8 cellular contexts compared by ENCODE assay signal in the genomic region with DNA sequence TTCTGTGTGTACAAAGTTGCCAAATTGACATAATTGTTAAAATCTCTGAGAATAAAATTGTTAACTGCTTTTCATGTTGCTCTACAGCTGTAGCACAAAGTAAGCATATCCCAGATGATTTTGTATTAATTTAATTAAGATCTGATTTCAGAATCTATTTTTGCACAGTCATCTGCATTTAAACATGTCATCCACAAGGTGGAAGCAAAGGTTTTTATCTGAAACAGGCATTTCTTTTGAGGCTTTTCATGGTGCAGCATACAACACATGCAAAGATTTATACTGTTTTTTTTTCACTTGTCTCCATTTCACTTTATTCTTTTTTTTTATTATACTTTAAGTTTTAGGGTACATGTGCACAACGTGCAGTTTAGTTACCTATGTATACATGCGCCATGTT. TPM values are rescaled to one million over a fixed set of nuclear protein-coding genes. Genes with fewer than 3 reads are reported as not detected.
DNase-seq lines count a peak whose midpoint lies in the region; ATAC-seq and TF ChIP-seq lines count a peak whose summit lies in the region.

No MANE protein-coding gene starts in this region.

- H3K4me3 ChIP-seq in SK-N-SH (ENCODE audit: low read depth in 2 of 2, low read length in 1 of 2) (no peak overlapping the region), thyroid gland (replicated peaks in 1 of 3) (no peak overlapping the region)

- intact Hi-C loops in thyroid gland (cut with DNase I) = no loop called here

- TF ChIP-seq POLR2A in thyroid gland (IDR thresholded peaks at IDR 0.05) = no peak

- TF ChIP-seq RAD21 in SK-N-SH (IDR thresholded peaks at IDR 0.05; ENCODE audit: low read length) = peak; percentile 60

- no peak overlapping the region for H3K9ac ChIP-seq in SK-N-SH

- H4K20me1 ChIP-seq in SK-N-SH (ENCODE audit: insufficient read depth) = no peaks in the 10 kb centered on the region

- no peak overlapping the region for H3K4me2 ChIP-seq in SK-N-SH

- no peaks in the 10 kb centered on the region for H3K9me2 ChIP-seq in SK-N-SH

- H3K9me3 ChIP-seq in SK-N-SH = no peaks in the 10 kb centered on the region
- H3K9me3 ChIP-seq in thyroid gland = no peaks in the 10 kb centered on the region

- CTCF ChIA-PET in SK-N-SH (lab: Yijun Ruan, JAX) = no interaction called here

- ATAC-seq in omental fat pad (ENCODE audit: low FRiP score) (no peak), GM21423 (IDR thresholded peaks at IDR 0.05; ENCODE audit: unreplicated experiment) (no peak), HG03565 (IDR thresholded peaks at IDR 0.05; ENCODE audit: unreplicated experiment) (no peak)

- TF ChIP-seq EP300 in SK-N-SH (IDR thresholded peaks at IDR 0.05; ENCODE audit: borderline replicate concordance in 1 of 2, low read depth in 1 of 2, low read length in 1 of 2) = no peak

- DNase-seq in AG08395 (ENCODE audit: low spot score) (peak; percentile 25), HCEC 1CT (peak; percentile 22), SK-N-SH (peak; percentile 2), iPS-NIHi7 (ENCODE audit: extremely low spot score) (peak; percentile 39), omental fat pad (ENCODE audit: low spot score) (no peak), thyroid gland (no peak)

- no peak overlapping the region for H2AFZ ChIP-seq in SK-N-SH (ENCODE audit: low read depth)

- H3F3A ChIP-seq in SK-N-SH (replicated peaks; ENCODE audit: insufficient read depth) = no peaks in the 10 kb centered on the region

- H3K27ac ChIP-seq in SK-N-SH (ENCODE audit: low read depth in 2 of 2, low read length in 1 of 2) (no peak overlapping the region), thyroid gland (no peak overlapping the region)

- TF ChIP-seq CTCF in SK-N-SH (IDR thresholded peaks at IDR 0.05) (peak; percentile 69), omental fat pad (IDR thresholded peaks at IDR 0.05) (no peak), thyroid gland (IDR thresholded peaks at IDR 0.05) (peak in 3 of 6 experiments; percentile 42 to 62 (median 43))

- POLR2A ChIA-PET in SK-N-SH (lab: Yijun Ruan, JAX) = no interaction called here

- H3K79me2 ChIP-seq in SK-N-SH (ENCODE audit: insufficient read depth) = no peaks in the 10 kb centered on the region

- 51% methylated on average over 2 of the region's 2 CpGs for WGBS in SK-N-SH (ENCODE audit: low lambda C conversion rate)
- 80 to 89% methylated on average over 2 of the region's 2 CpGs for WGBS in thyroid gland, 2 donors

- H3K27me3 ChIP-seq in SK-N-SH (ENCODE audit: insufficient read depth) (peaks cover 6% of the 10 kb centered on the region; the same call in 1 of the 2 replicates), thyroid gland (no peaks in the 10 kb centered on the region)

- H3K36me3 ChIP-seq in SK-N-SH (replicated peaks in 1 of 2; ENCODE audit: control insufficient read depth in 1 of 2, insufficient read depth in 2 of 2, low read length in 1 of 2) = no peaks in the 10 kb centered on the region
- H3K36me3 ChIP-seq in thyroid gland = no peaks in the 10 kb centered on the region

- H3K4me1 ChIP-seq in SK-N-SH (ENCODE audit: control insufficient read depth in 1 of 2, insufficient read depth in 2 of 2, low read depth in 1 of 2, low read length in 1 of 2) = no peaks in the 10 kb centered on the region
- no peaks in the 10 kb centered on the region for H3K4me1 ChIP-seq in thyroid gland

TF ChIP-seq in SK-N-SH, 30 proteins besides CTCF, POLR2A, EP300 and RAD21:
- TF ChIP-seq, protein P1, sequence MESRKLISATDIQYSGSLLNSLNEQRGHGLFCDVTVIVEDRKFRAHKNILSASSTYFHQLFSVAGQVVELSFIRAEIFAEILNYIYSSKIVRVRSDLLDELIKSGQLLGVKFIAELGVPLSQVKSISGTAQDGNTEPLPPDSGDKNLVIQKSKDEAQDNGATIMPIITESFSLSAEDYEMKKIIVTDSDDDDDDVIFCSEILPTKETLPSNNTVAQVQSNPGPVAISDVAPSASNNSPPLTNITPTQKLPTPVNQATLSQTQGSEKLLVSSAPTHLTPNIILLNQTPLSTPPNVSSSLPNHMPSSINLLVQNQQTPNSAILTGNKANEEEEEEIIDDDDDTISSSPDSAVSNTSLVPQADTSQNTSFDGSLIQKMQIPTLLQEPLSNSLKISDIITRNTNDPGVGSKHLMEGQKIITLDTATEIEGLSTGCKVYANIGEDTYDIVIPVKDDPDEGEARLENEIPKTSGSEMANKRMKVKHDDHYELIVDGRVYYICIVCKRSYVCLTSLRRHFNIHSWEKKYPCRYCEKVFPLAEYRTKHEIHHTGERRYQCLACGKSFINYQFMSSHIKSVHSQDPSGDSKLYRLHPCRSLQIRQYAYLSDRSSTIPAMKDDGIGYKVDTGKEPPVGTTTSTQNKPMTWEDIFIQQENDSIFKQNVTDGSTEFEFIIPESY (IDR thresholded peaks at IDR 0.05; ENCODE audit: borderline replicate concordance, low read depth) = no peak
- TF ChIP-seq SMC3 (IDR thresholded peaks at IDR 0.05; ENCODE audit: low read depth, low read length) = peak; percentile 30; the same call in 1 of the 2 replicates

RNA-seq across cellular contexts. Expression of a gene that starts 51.2 kb away (rescaled TPM):
- not detected in 2 replicates for polyA plus RNA-seq in SK-N-SH (2012; rRNA removed)
- not detected in 2 replicates for polyA plus RNA-seq in SK-N-SH (2012; cell fraction: cytosol; rRNA removed)
- polyA plus RNA-seq in SK-N-SH (2012; cell fraction: nucleus; rRNA removed) = not detected in 2 replicates
- total RNA-seq in omental fat pad (not detected), thyroid gland (not detected)

Comparison
In these comparisons a context has a peak if more than half of its experiments do, and no peak if none do; other contexts are left out.
1. DNase-seq: peak in AG08395 (single experiment), HCEC 1CT (single experiment), SK-N-SH (single experiment) and iPS-NIHi7 (single experiment); none in omental fat pad (single experiment) and thyroid gland (0 of 2).